8 cellular contexts compared by ENCODE assay signal in genomic region chr15:98776607-98777281, GRCh38.
A peak's percentile ranks its signal among the peaks of the same experiment; 100 is the strongest.
DNase-seq lines count a peak whose midpoint lies in the region; ATAC-seq and TF ChIP-seq lines count a peak whose summit lies in the region.

No MANE protein-coding gene starts in this region.

- H3K36me3 ChIP-seq in prostate gland, result no peaks in the 10 kb centered on the region

- peak overlapping the region; percentile 57 to 65 for H3K27ac ChIP-seq in prostate gland

- no peak overlapping the region for H3K4me3 ChIP-seq in prostate gland

- H3K4me1 Mint-ChIP-seq in endothelial cell (ENCODE audit: unreplicated experiment), result peaks cover 36% of the 10 kb centered on the region

- WGBS in prostate gland, result 22% methylated on average over 16 of the region's 16 CpGs

- peak overlapping the region; percentile 51 for H3K4me3 Mint-ChIP-seq in endothelial cell (ENCODE audit: unreplicated experiment)

- H3K36me3 Mint-ChIP-seq in endothelial cell (ENCODE audit: low read depth, unreplicated experiment), result peaks cover 13% of the 10 kb centered on the region

- TF ChIP-seq CTCF in endothelial cell (IDR thresholded peaks at IDR 0.05; ENCODE audit: unreplicated experiment) (no peak), prostate gland (IDR thresholded peaks at IDR 0.05) (no peak)

- no peak for TF ChIP-seq POLR2A in prostate gland (IDR thresholded peaks at IDR 0.05)

- no peak overlapping the region for H3K27ac Mint-ChIP-seq in endothelial cell (ENCODE audit: unreplicated experiment)

- no peaks in the 10 kb centered on the region for H3K27me3 ChIP-seq in prostate gland (replicated peaks; ENCODE audit: insufficient read depth)

- peaks cover 24% of the 10 kb centered on the region for H3K4me1 ChIP-seq in prostate gland (replicated peaks)

- no peaks in the 10 kb centered on the region for H3K9me3 ChIP-seq in prostate gland

- no peaks in the 10 kb centered on the region for H3K9me3 Mint-ChIP-seq in endothelial cell (ENCODE audit: unreplicated experiment)

- intact Hi-C loops in prostate gland (cut with DNase I), result loop anchor here (5.0 kb wide), 3 partner anchors 124 to 301 kb away; no protein-coding TSS in a partner anchor

- DNase-seq in DMS79 treated with DMSO at 0.1 percent for 48 hours (lab: John Stamatoyannopoulos, UW), result peak; percentile 59
- peak; percentile 41 for DNase-seq in NCI-H2227 (lab: John Stamatoyannopoulos, UW; ENCODE audit: unreplicated experiment)
- DNase-seq in endothelial cell (ENCODE audit: low spot score), result no peak
- DNase-seq in prostate gland (ENCODE audit: low spot score), result no peak
- no peak for DNase-seq in DMS 273 treated with DMSO at 0.1 percent for 48 hours (lab: John Stamatoyannopoulos, UW)

- ATAC-seq in GM21717 (IDR thresholded peaks at IDR 0.05; ENCODE audit: unreplicated experiment) (peak; percentile 70), HG03025 (IDR thresholded peaks at IDR 0.05; ENCODE audit: low FRiP score, unreplicated experiment) (no peak), HG02588 (IDR thresholded peaks at IDR 0.05; ENCODE audit: unreplicated experiment) (no peak)

- peaks cover 10% of the 10 kb centered on the region for H3K27me3 Mint-ChIP-seq in endothelial cell (ENCODE audit: unreplicated experiment)

Comparison
In these comparisons a context has a peak if more than half of its experiments do, and no peak if none do; other contexts are left out.
1. DNase-seq: peak in DMS79 treated with DMSO at 0.1 percent for 48 hours (single experiment) and NCI-H2227 (single experiment); none in endothelial cell (single experiment), prostate gland (single experiment) and DMS 273 treated with DMSO at 0.1 percent for 48 hours (single experiment).